In genomic region chr9:124861342-124862229, GRCh38 we compare ENCODE assay signal across 8 cellular contexts. TPM values are rescaled to one million over a fixed set of nuclear protein-coding genes. Genes with fewer than 3 reads are reported as not detected.
DNase-seq lines count a peak whose midpoint lies in the region; ATAC-seq and TF ChIP-seq lines count a peak whose summit lies in the region.

Gene ARPC5L (plus strand): TSS chr9:124862130. CDS start chr9:124869291, 7,161 bp downstream.
Gene RPL35 (minus strand): TSS chr9:124861957. CDS start chr9:124861912, 45 bp downstream.

- H3K4me3 Mint-ChIP-seq in T-cell, result peak within 1 kb of the TSS; percentile 90 to 93 (median 92)

- TF ChIP-seq POLR2A in upper lobe of left lung (IDR thresholded peaks at IDR 0.05), result peak; percentile 74 to 96 (median 78)

- WGBS in adipose tissue, 3 donors, result 0% methylated on average over 72 to 92 of the region's 92 CpGs
- WGBS in upper lobe of left lung, 2 donors, result 0% methylated on average over 7 to 68 of the region's 92 CpGs

- POLR2A ChIA-PET in T-cell (lab: Charles Lee), result interaction anchor here in 1 of 2 donors (0.6 to 0.9 kb wide), 4 partner anchors 9 to 95 kb away, joined by 3 to 5 read pairs (median 3); no protein-coding TSS in a partner anchor

- no peaks in the 10 kb centered on the region for H3K9me3 Mint-ChIP-seq in T-cell

- no peaks in the 10 kb centered on the region for H3K27me3 ChIP-seq in upper lobe of left lung

- H3K27ac Mint-ChIP-seq in T-cell, result peak within 1 kb of the TSS; percentile 94 to 98

- CTCF ChIA-PET in T-cell (lab: Charles Lee), result interaction anchor here (0.7 to 1.6 kb wide), 8 partner anchors 8 to 91 kb away, joined by 3 to 14 read pairs (median 4); partner anchors contain the start of genes WDR38 (in 2 of the 2) and NR6A1 (in 1 of the 2)

- in situ Hi-C loops in GM13977 (cut with MboI; ENCODE audit: low pct_unique_long_range_greater_than_20kb, low sequenced_read_pairs, unreplicated experiment), result no loop called here

- peaks cover 15 to 38% (median 33%) of the 10 kb centered on the region in 3 donors for H3K4me1 Mint-ChIP-seq in T-cell

- no peak within 1 kb of the TSS for H3K27ac ChIP-seq in adipose tissue (ENCODE audit: low read depth, low read length)
- peak within 1 kb of the TSS; percentile 92 to 95 (median 94) for H3K27ac ChIP-seq in upper lobe of left lung

- peaks cover 30% of the 10 kb centered on the region for H3K36me3 Mint-ChIP-seq in T-cell

- TF ChIP-seq CTCF in GM13977 (IDR thresholded peaks at IDR 0.05; ENCODE audit: extremely low read depth, insufficient read depth, missing control alignments) (peak; percentile 26), upper lobe of left lung (IDR thresholded peaks at IDR 0.05) (peak in 5 of 6 experiments; percentile 9 to 61 (median 33))

- H3K27me3 Mint-ChIP-seq in T-cell, result no peaks in the 10 kb centered on the region

- DNase-seq in GM13977 (ENCODE audit: low spot score) (peak; percentile 99), NCI-H146 (lab: John Stamatoyannopoulos, UW) (peak; percentile 89), T-cell (peak; percentile 87 to 97 (median 94)), cardiac septum (ENCODE audit: low spot score) (peak; percentile 99), posterior vena cava (ENCODE audit: low spot score) (peak; percentile 98), upper lobe of left lung (peak; percentile 96 to 99)

- peaks cover 20 to 45% (median 34%) of the 10 kb centered on the region in 4 donors for H3K36me3 ChIP-seq in upper lobe of left lung

- TF ChIP-seq EP300 in upper lobe of left lung (IDR thresholded peaks at IDR 0.05), result peak in 1 of 4 donors; percentile 26

- intact Hi-C loops in cardiac septum (cut with DNase I), result no loop called here
- intact Hi-C loops in posterior vena cava (cut with DNase I), result no loop called here

- H3K9me3 ChIP-seq in upper lobe of left lung, result no peaks in the 10 kb centered on the region

- peak within 1 kb of the TSS; percentile 81 to 94 (median 91) for H3K4me3 ChIP-seq in upper lobe of left lung

- peak; percentile 85 for ATAC-seq in HG02884 (IDR thresholded peaks at IDR 0.05; ENCODE audit: unreplicated experiment)
- ATAC-seq in T-cell (replicated peaks in 1 of 4), result peak; percentile 92 to 98 (median 96)
- peak; percentile 98 to 99 for ATAC-seq in upper lobe of left lung (ENCODE audit: low FRiP score in 2 of 2)

- peaks cover 28 to 46% (median 34%) of the 10 kb centered on the region in 4 donors for H3K4me1 ChIP-seq in upper lobe of left lung

RNA-seq across cellular contexts. Expression of gene ARPC5L, which starts in this region (rescaled TPM):
- 10 to 100 TPM; 29.1 to 55.3 (median 35.9) TPM for total RNA-seq in T-cell
- 10 to 100 TPM; 16.9 to 52.2 (median 27.4) TPM for polyA plus RNA-seq in adipose tissue
- total RNA-seq in cardiac septum, result 53.8 TPM
- total RNA-seq in posterior vena cava, result 10 to 100 TPM; 23.1 to 23.4 TPM
- 10 to 100 TPM; 17.8 to 45.9 (median 34.4) TPM for total RNA-seq in upper lobe of left lung

RNA-seq across cellular contexts. Expression of gene RPL35, which starts in this region (rescaled TPM):
- 1,000 to 10,000 TPM; 1,564 to 1,845 (median 1,785) TPM for total RNA-seq in T-cell
- 1,000 to 10,000 TPM; 2,663 to 5,499 (median 3,310) TPM for polyA plus RNA-seq in adipose tissue
- 610 TPM for total RNA-seq in cardiac septum
- 1,000 to 10,000 TPM in 1 of 2 donors, 100 to 1,000 TPM in 1; 997 to 1,074 TPM for total RNA-seq in posterior vena cava
- 1,000 to 10,000 TPM in 2 of 6 donors, 100 to 1,000 TPM in 4; 646 to 1,381 (median 944) TPM for total RNA-seq in upper lobe of left lung
